Comparison of ENCODE assay signal across 19 cellular contexts in genomic region chr12:15677696-15678095, GRCh38.
"Had no signal": no experiment of that assay in that cellular context is flagged by ENCODE, and none has a peak within 500 bp of the region (broad histone marks: within the 10 kb centered on the region; RNA-seq: fewer than 3 reads in every experiment).

No MANE protein-coding gene starts in this region.

- H3K9me3 Mint-ChIP-seq: activated naive CD4-positive, alpha-beta T cell treated with anti-CD3 and anti-CD28 coated beads, Interleukin-2, amount 50 U/mL, for 24 hours had no signal

- H3K27ac Mint-ChIP-seq: activated naive CD4-positive, alpha-beta T cell treated with anti-CD3 and anti-CD28 coated beads, Interleukin-2, amount 50 U/mL, for 24 hours had no signal

- H3K4me3 Mint-ChIP-seq: activated naive CD4-positive, alpha-beta T cell treated with anti-CD3 and anti-CD28 coated beads, Interleukin-2, amount 50 U/mL, for 24 hours had no signal

- H3K36me3 Mint-ChIP-seq: activated naive CD4-positive, alpha-beta T cell treated with anti-CD3 and anti-CD28 coated beads, Interleukin-2, amount 50 U/mL, for 24 hours had no signal

- DNase-seq: activated CD4-positive, alpha-beta T cell treated with anti-CD3 and anti-CD28 coated beads for 1 hour; activated CD4-positive, alpha-beta T cell treated with anti-CD3 and anti-CD28 coated beads, Interleukin-2, amount 50 U/mL, for 1 hour; activated gamma-delta T cell treated with Interleukin-2 at 50 U/mL for 16 hours; activated T-cell treated with anti-CD3 and anti-CD28 coated beads, Interleukin-2, amount 50 U/mL, for 1 hour; aorta; heart right ventricle; islet precursor cell; left cardiac atrium; ovary; psoas muscle; stimulated activated CD4-positive, alpha-beta T cell treated with anti-CD3 and anti-CD28 coated beads, Interleukin-4, amount 100 ng/mL, for 4 hours; stimulated activated naive CD8-positive, alpha-beta T cell treated with anti-CD3 and anti-CD28 coated beads, Interleukin-15, Interleukin-2, amounts not matched to agents 100 U/mL and 50 U/mL, for 24 hours; T-helper 1 cell; upper lobe of left lung had no signal

- H3K27me3 ChIP-seq: heart right ventricle, ovary, right atrium auricular region, upper lobe of left lung had no signal

- H3K9me3 ChIP-seq: heart right ventricle, ovary, psoas muscle, right atrium auricular region, upper lobe of left lung had no signal

- H3K27ac ChIP-seq: coronary artery, epithelial cell of prostate, heart right ventricle, ovary, psoas muscle, right atrium auricular region, upper lobe of left lung had no signal

- ATAC-seq: heart right ventricle; left cardiac atrium; psoas muscle; stimulated activated naive CD8-positive, alpha-beta T cell treated with anti-CD3 and anti-CD28 coated beads, Interleukin-15, Interleukin-2, amounts not matched to agents 100 U/mL and 50 U/mL, for 24 hours had no signal

- H3K4me1 Mint-ChIP-seq: activated naive CD4-positive, alpha-beta T cell treated with anti-CD3 and anti-CD28 coated beads, Interleukin-2, amount 50 U/mL, for 24 hours had no signal

- H3K4me3 ChIP-seq: coronary artery, heart right ventricle, ovary, psoas muscle, right atrium auricular region, upper lobe of left lung had no signal

- FAIRE-seq: bronchial epithelial cell had no signal

- H3K4me1 ChIP-seq: psoas muscle, right atrium auricular region, upper lobe of left lung had no signal

- H3K36me3 ChIP-seq: ovary, right atrium auricular region, upper lobe of left lung had no signal
